ENCODE assay signal across 14 cellular contexts in the genomic region with DNA sequence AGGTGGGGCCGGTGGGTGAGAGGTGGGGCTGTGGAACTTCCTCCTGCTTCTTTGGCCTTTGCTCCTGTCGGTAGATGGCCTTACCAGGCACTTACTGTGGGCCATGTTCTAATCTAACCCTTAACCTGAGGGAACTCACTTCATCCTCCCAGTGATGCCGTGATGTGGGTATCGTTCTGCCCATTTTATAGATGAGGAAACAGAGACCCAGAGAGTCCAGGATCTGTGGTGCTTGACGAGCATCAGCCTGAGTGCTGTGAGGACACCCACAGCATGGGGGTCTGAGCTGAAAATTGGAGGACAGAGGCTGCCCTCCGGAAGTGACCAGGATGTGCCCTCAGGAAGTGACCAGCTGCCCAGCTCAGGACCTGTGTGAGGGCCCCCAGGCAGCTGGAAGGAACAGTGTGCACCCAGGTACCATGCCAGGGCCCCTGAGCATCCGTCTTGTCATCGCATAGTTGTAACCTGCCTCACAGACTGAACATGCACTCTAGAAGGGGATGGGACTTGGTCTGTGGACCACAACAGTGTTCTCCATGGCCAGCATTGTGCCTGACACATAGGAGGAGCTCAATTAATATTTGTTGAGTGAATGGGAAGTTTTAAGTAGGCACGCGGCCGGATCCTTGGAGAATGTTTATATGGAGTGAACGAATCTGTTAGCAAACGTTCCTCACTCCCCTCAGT. TPM values are rescaled to one million over a fixed set of nuclear protein-coding genes. Genes with fewer than 3 reads are reported as not detected.
DNase-seq lines count a peak whose midpoint lies in the region; ATAC-seq and TF ChIP-seq lines count a peak whose summit lies in the region.
"Had no signal": no experiment of that assay in that cellular context is flagged by ENCODE, and none has a peak within 500 bp of the region (broad histone marks: within the 10 kb centered on the region; RNA-seq: fewer than 3 reads in every experiment).

No MANE protein-coding gene starts in this region.

- H3K9ac ChIP-seq in BLaER1, result peak overlapping the region; percentile 55; the same call in 1 of the 2 replicates

- H3K27ac ChIP-seq in BLaER1 (peak overlapping the region; percentile 75), OCI-LY7 (ENCODE audit: low read depth, low read length, poor library complexity, severe bottlenecking) (peak overlapping the region; percentile 76), neutrophil (peak overlapping the region; percentile 88)
- H3K27ac ChIP-seq: ovary had no signal

- peaks cover 100% of the 10 kb centered on the region for H3K4me1 ChIP-seq in BLaER1
- H3K4me1 ChIP-seq in OCI-LY7 (ENCODE audit: insufficient read depth, low read length, poor library complexity, severe bottlenecking), result peaks cover 87% of the 10 kb centered on the region
- peaks cover 92 to 95% of the 10 kb centered on the region in 2 experiments for H3K4me1 ChIP-seq in neutrophil (ENCODE audit: control insufficient read depth in 1 of 2, insufficient read depth in 1 of 2, low read depth in 1 of 2, low read length in 1 of 2)

- no peak for DNase-seq in OCI-LY7 (ENCODE audit: low spot score)
- DNase-seq in dermis blood vessel endothelial cell, result peak; percentile 40
- DNase-seq in activated CD4-positive, alpha-beta T cell treated with anti-CD3 and anti-CD28 coated beads, Interleukin-2, amount 50 U/mL, for 48 hours, result no peak
- no peak for DNase-seq in HT-29 (ENCODE audit: low spot score)
- no peak for DNase-seq in NK-92 treated with Interleukin-12 subunit alpha and Interleukin-12 subunit beta, amount 100 ng/mL, for 24 hours (lab: John Stamatoyannopoulos, UW)
- DNase-seq: activated CD4-positive, alpha-beta T cell treated with anti-CD3 and anti-CD28 coated beads for 1 hour; AML-193; GF-D8; ovary had no signal

- CTCF ChIA-PET in OCI-LY7 (lab: Charles Lee; ENCODE audit: unreplicated experiment), result interaction anchor here (1.2 kb wide), 1 partner anchor 140 kb away, joined by 4 read pairs; no protein-coding TSS in a partner anchor

- H3K4me3 ChIP-seq in BLaER1, result no peak overlapping the region
- H3K4me3 ChIP-seq in OCI-LY7 (ENCODE audit: low read depth, low read length, poor library complexity, severe bottlenecking), result no peak overlapping the region
- H3K4me3 ChIP-seq in neutrophil (ENCODE audit: low read depth in 1 of 2, low read length in 1 of 2), result peak overlapping the region; percentile 58 to 80
- H3K4me3 ChIP-seq: GM23338, ovary had no signal

- H3K4me2 ChIP-seq in BLaER1 (peak overlapping the region; percentile 82), OCI-LY7 (ENCODE audit: low read length) (peak overlapping the region; percentile 72)
- H3K4me2 ChIP-seq: GM23338 had no signal

- H3K36me3 ChIP-seq in BLaER1 (peaks cover 43% of the 10 kb centered on the region), OCI-LY7 (ENCODE audit: insufficient read depth, low read length) (no peaks in the 10 kb centered on the region), neutrophil (peaks cover 27% of the 10 kb centered on the region)
- H3K36me3 ChIP-seq: ovary had no signal

- H3K9me2 ChIP-seq in OCI-LY7 (ENCODE audit: insufficient read depth, low read length), result no peaks in the 10 kb centered on the region

- no peaks in the 10 kb centered on the region for H3K9me3 ChIP-seq in BLaER1
- H3K9me3 ChIP-seq in OCI-LY7 (ENCODE audit: low read length), result no peaks in the 10 kb centered on the region
- H3K9me3 ChIP-seq in neutrophil, result no peaks in the 10 kb centered on the region
- H3K9me3 ChIP-seq: ovary had no signal

- ATAC-seq in HG03097 (IDR thresholded peaks at IDR 0.05; ENCODE audit: low FRiP score, unreplicated experiment), result no peak
- ATAC-seq: GM23338, Right ventricle myocardium inferior had no signal

- peaks cover 100% of the 10 kb centered on the region for H4K20me1 ChIP-seq in BLaER1
- H4K20me1 ChIP-seq in OCI-LY7 (ENCODE audit: insufficient read depth, low read length), result no peaks in the 10 kb centered on the region; the same call in 1 of the 2 replicates

- POLR2A ChIA-PET in OCI-LY7 (lab: Charles Lee), result interaction anchor here (1.1 to 1.2 kb wide), 2 partner anchors 20 to 64 kb away, joined by 3 to 4 read pairs; no protein-coding TSS in a partner anchor

- no TSS peak for BruUV-seq in OCI-LY7 (replicated peaks; lab: Mats Ljungman, UMichigan)

- peaks cover 21% of the 10 kb centered on the region; the same call in 1 of the 2 replicates for H3K79me2 ChIP-seq in OCI-LY7 (ENCODE audit: insufficient read depth, low read depth, low read length)

- intact Hi-C loops in OCI-LY7 (cut with micrococcal nuclease; ENCODE audit: unreplicated experiment), result no loop called here

- no peak overlapping the region for H2AFZ ChIP-seq in OCI-LY7 (ENCODE audit: low read length)
- H2AFZ ChIP-seq: GM23338 had no signal

- H3K27me3 ChIP-seq in BLaER1 (no peaks in the 10 kb centered on the region), neutrophil (no peaks in the 10 kb centered on the region)
- H3K27me3 ChIP-seq: ovary had no signal

- no peak for TF ChIP-seq CTCF in OCI-LY7 (conservative IDR thresholded peaks at IDR 0.05; ENCODE audit: low read length)
- no peak for TF ChIP-seq CTCF in neutrophil (IDR thresholded peaks at IDR 0.05)

RNA-seq across cellular contexts. Expression of a gene that starts 8.5 kb away (rescaled TPM):
- total RNA-seq in OCI-LY7 (2014; rRNA removed; shearing (Covaris generic)), result 4.4 and 5.6 TPM in 2 replicates
- total RNA-seq in OCI-LY7 (2022) (12.1 and 16.4 TPM in 2 replicates), dermis blood vessel endothelial cell (18.7 and 25.6 TPM in 2 replicates)
- total RNA-seq in HT-29 (2014; rRNA removed; shearing (Covaris generic)), result 17.0 and 22.1 TPM in 2 replicates

Comparison
In these comparisons a context has a peak if more than half of its experiments do, and no peak if none do; other contexts are left out.
1. H3K4me3 ChIP-seq: peak in neutrophil (2 of 2); none in BLaER1 (single experiment) and OCI-LY7 (single experiment).
2. Peak in every context shown above with its lines, with median percentiles within 50 percentile points of each other: H3K27ac ChIP-seq.